9 cellular contexts compared by ENCODE assay signal in genomic region chr3:27500986-27501385, GRCh38.
"Had no signal": no experiment of that assay in that cellular context is flagged by ENCODE, and none has a peak within 500 bp of the region (broad histone marks: within the 10 kb centered on the region; RNA-seq: fewer than 3 reads in every experiment).

No MANE protein-coding gene starts in this region.

- H3K4me2 ChIP-seq: KMS-11 had no signal

- H3K27ac Mint-ChIP-seq: HFFc6 had no signal

- DNase-seq: GM23248, GOT3, H7, HFFc6, KBM-7 had no signal

- H2AFZ ChIP-seq: GM23248 had no signal

- FAIRE-seq: HTR-8/SVneo had no signal

- H3K4me3 ChIP-seq: GM23248, HAP-1 had no signal

- ATAC-seq: HCT116 had no signal

- H3K4me3 Mint-ChIP-seq: HFFc6 had no signal

- H3K9me3 ChIP-seq: HAP-1 had no signal

- H3K36me3 ChIP-seq: HAP-1 had no signal

- H3K27ac ChIP-seq: GM23248, KMS-11 had no signal

- H3K9ac ChIP-seq: GM23248, KMS-11 had no signal
